In the genomic region with DNA sequence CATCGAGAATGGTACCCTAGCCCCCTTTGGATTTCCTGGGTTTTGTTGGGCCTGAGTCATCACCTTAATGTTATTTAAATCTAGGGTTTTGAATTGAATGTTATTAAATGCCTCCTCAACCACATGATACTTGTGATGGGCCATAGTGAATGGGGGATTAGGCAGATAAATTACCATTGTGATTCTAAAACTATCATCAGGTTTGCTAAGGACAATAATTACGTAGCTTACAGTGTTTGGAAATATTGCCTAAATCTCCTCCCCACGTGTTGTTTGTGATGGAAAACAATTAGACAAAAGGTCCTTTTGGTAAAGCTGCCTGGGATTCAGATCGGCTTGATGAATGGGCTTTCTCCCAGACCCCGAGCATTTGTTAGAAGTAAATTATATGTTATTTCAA, we compare ENCODE assay signal across 18 cellular contexts.
DNase-seq lines count a peak whose midpoint lies in the region; ATAC-seq, FAIRE-seq and TF ChIP-seq lines count a peak whose summit lies in the region.
"Had no signal": no experiment of that assay in that cellular context is flagged by ENCODE, and none has a peak within 500 bp of the region (broad histone marks: within the 10 kb centered on the region; RNA-seq: fewer than 3 reads in every experiment).

No MANE protein-coding gene starts in this region.

- H2BK120ac ChIP-seq in H1 (replicated peaks; ENCODE audit: low read depth, low read length), result no peak overlapping the region

- no peak overlapping the region for H2BK15ac ChIP-seq in H1 (ENCODE audit: low read length)

- H3K56ac ChIP-seq in H1 (replicated peaks; ENCODE audit: insufficient read length, low read depth, low read length), result no peak overlapping the region

- no peak for TF ChIP-seq CTCF in H1 (IDR thresholded peaks at IDR 0.05; ENCODE audit: control extremely low read depth in 1 of 3, insufficient read depth in 1 of 3, low read depth in 1 of 3, low read length in 3 of 3)
- TF ChIP-seq CTCF in PC-9 (conservative IDR thresholded peaks at IDR 0.05), result no peak

- H3K23ac ChIP-seq in H1 (ENCODE audit: insufficient read length), result no peak overlapping the region

- DNase-seq in H7, result peak; percentile 64
- peak; percentile 37 for DNase-seq in NCI-H1105 (lab: John Stamatoyannopoulos, UW)
- DNase-seq in NCI-H1930 (lab: John Stamatoyannopoulos, UW), result peak; percentile 69 to 72
- DNase-seq in H1 (ENCODE audit: low read depth in 1 of 2, low spot score in 2 of 2), result no peak
- no peak for DNase-seq in retina
- no peak for DNase-seq in PC-9
- DNase-seq: CD8-positive, alpha-beta T cell; DMS79; H9; NCI-H187; NCI-H524; T-helper 2 cell had no signal

- H3K4me1 ChIP-seq in H1 (replicated peaks in 1 of 4; ENCODE audit: control insufficient read depth in 3 of 4, insufficient read depth in 4 of 4, low read length in 3 of 4) (peaks cover 0 to 14% (median 5%) of the 10 kb centered on the region in 4 experiments; a peak in 5 of 7 replicates), PC-9 (replicated peaks; ENCODE audit: insufficient read depth) (no peaks in the 10 kb centered on the region)

- peaks cover 3% of the 10 kb centered on the region; the same call in 1 of the 2 replicates for H3K23me2 ChIP-seq in H1 (ENCODE audit: low read depth, low read length)

- no peak overlapping the region; the same call in 1 of the 2 replicates for H4K8ac ChIP-seq in H1 (ENCODE audit: extremely low read depth, insufficient read depth, low read length)

- no peak overlapping the region for H2AK5ac ChIP-seq in H1 (ENCODE audit: low read depth, low read length)

- FAIRE-seq in H1 (lab: Jason Lieb, UNC), result no peak
- FAIRE-seq: GM12892, RCC 7860 had no signal

- intact Hi-C loops in PC-9 (cut with micrococcal nuclease; ENCODE audit: unreplicated experiment), result no loop called here

- no peak overlapping the region for H4K91ac ChIP-seq in H1 (replicated peaks; ENCODE audit: insufficient read length, low read length)

- CTCF ChIA-PET in H1 (lab: Charles Lee; ENCODE audit: partially characterized antibody) (interaction anchor here (1.4 kb wide), 1 partner anchor 16 kb away, joined by 3 read pairs; no protein-coding TSS in a partner anchor), PC-9 (lab: Charles Lee) (no interaction called here)

- H3K9me3 ChIP-seq in H1 (ENCODE audit: insufficient read depth in 2 of 2, low read depth in 1 of 2, low read length in 1 of 2) (no peaks in the 10 kb centered on the region), PC-9 (ENCODE audit: insufficient read depth, low read depth) (no peaks in the 10 kb centered on the region)

- no peaks in the 10 kb centered on the region for H3K9me2 ChIP-seq in PC-9 (ENCODE audit: insufficient read depth)

- ATAC-seq in GM21390 (IDR thresholded peaks at IDR 0.05; ENCODE audit: unreplicated experiment), result no peak
- ATAC-seq: CD8-positive, alpha-beta T cell; Right ventricle myocardium inferior had no signal

- H4K20me1 ChIP-seq in H1 (replicated peaks in 1 of 2; ENCODE audit: control insufficient read depth in 1 of 2, insufficient read depth in 2 of 2, low read length in 2 of 2) (no peaks in the 10 kb centered on the region), PC-9 (ENCODE audit: insufficient read depth) (no peaks in the 10 kb centered on the region)
- H4K20me1 ChIP-seq: BLaER1 treated with 17β-estradiol and CSF1 and Interleukin-3, amounts not matched to agents 10 nM and 100 nM had no signal

- H2BK12ac ChIP-seq in H1 (ENCODE audit: low read depth, low read length), result peak overlapping the region; percentile 41

- H2BK20ac ChIP-seq in H1 (ENCODE audit: low read length), result no peak overlapping the region

- no peak overlapping the region for H3K9ac ChIP-seq in H1 (replicated peaks in 1 of 4; ENCODE audit: extremely low read depth in 1 of 4, low read depth in 3 of 4, low read length in 3 of 4)
- H3K9ac ChIP-seq: BLaER1 treated with 17β-estradiol and CSF1 and Interleukin-3, amounts not matched to agents 10 nM and 100 nM; KMS-11 had no signal

- no peak overlapping the region for H2BK5ac ChIP-seq in H1 (ENCODE audit: low read depth, low read length)

- POLR2A ChIA-PET in H1 (lab: Charles Lee; ENCODE audit: partially characterized antibody) (no interaction called here), PC-9 (lab: Charles Lee; ENCODE audit: unreplicated experiment) (no interaction called here)

- no TSS peak for BruUV-seq in PC-9 (replicated peaks; lab: Mats Ljungman, UMichigan)

- TF ChIP-seq RAD21 in H1 (IDR thresholded peaks at IDR 0.05 in 1 of 2, conservative IDR thresholded peaks at IDR 0.05 in 1 of 2; ENCODE audit: low read depth in 2 of 2, low read length in 2 of 2), result no peak

- H3K4me3 ChIP-seq in H7 (ENCODE audit: insufficient read depth, low read depth, low read length) (no peak overlapping the region), H1 (ENCODE audit: extremely low read depth in 1 of 4, insufficient read depth in 2 of 4, low read depth in 3 of 4, low read length in 4 of 4) (no peak overlapping the region), PC-9 (no peak overlapping the region)
- H3K4me3 ChIP-seq: BLaER1 treated with 17β-estradiol and CSF1 and Interleukin-3, amounts not matched to agents 10 nM and 100 nM had no signal

- peaks cover 2% of the 10 kb centered on the region; the same call in 1 of the 2 replicates for H3K27me3 ChIP-seq in H7 (ENCODE audit: control insufficient read depth, insufficient read depth, low read length)
- no peaks in the 10 kb centered on the region; a peak in 2 of 7 replicates for H3K27me3 ChIP-seq in H1 (replicated peaks in 1 of 4; ENCODE audit: control insufficient read depth in 3 of 4, extremely low read depth in 1 of 4, insufficient read depth in 3 of 4, low read length in 3 of 4)
- peaks cover 49% of the 10 kb centered on the region for H3K27me3 ChIP-seq in PC-9 (ENCODE audit: insufficient read depth, low read depth)
- H3K27me3 ChIP-seq: BLaER1 treated with 17β-estradiol and CSF1 and Interleukin-3, amounts not matched to agents 10 nM and 100 nM had no signal

- H3K79me1 ChIP-seq in H1 (ENCODE audit: low read depth, low read length), result no peaks in the 10 kb centered on the region

- no peak overlapping the region for H3K14ac ChIP-seq in H1 (ENCODE audit: insufficient read length)

- no peak overlapping the region for H3K18ac ChIP-seq in H1 (ENCODE audit: extremely low read depth, low read length)

- no peak for TF ChIP-seq EP300 in H1 (IDR thresholded peaks at IDR 0.05; ENCODE audit: borderline replicate concordance in 1 of 2, low read depth in 2 of 2, low read length in 2 of 2)

- H3K4ac ChIP-seq in H1 (replicated peaks; ENCODE audit: insufficient read length, low read depth, low read length), result no peak overlapping the region

- H2AFZ ChIP-seq in H1 (ENCODE audit: low read length), result no peak overlapping the region
- no peak overlapping the region for H2AFZ ChIP-seq in PC-9

- 38% methylated on average over 5 of the region's 5 CpGs; no CpG with 5 or more reads in 1 of the 2 experiments for WGBS in H1 (ENCODE audit: extremely low coverage in 1 of 2, insufficient coverage in 1 of 2, insufficient read length in 1 of 2, insufficient replicate concordance in 2 of 2, low coverage in 1 of 2, low lambda C conversion rate in 2 of 2, missing lambda C conversion rate in 1 of 2), 2 experiments

- H4K5ac ChIP-seq in H1 (ENCODE audit: insufficient read length, low read depth, low read length), result no peak overlapping the region

- H3K36me3 ChIP-seq in H7 (replicated peaks; ENCODE audit: control insufficient read depth, insufficient read depth, low read length) (no peaks in the 10 kb centered on the region), H1 (ENCODE audit: control insufficient read depth in 2 of 4, insufficient read depth in 4 of 4, low read length in 3 of 4) (no peaks in the 10 kb centered on the region), PC-9 (ENCODE audit: low read depth) (no peaks in the 10 kb centered on the region)
- H3K36me3 ChIP-seq: BLaER1 treated with 17β-estradiol and CSF1 and Interleukin-3, amounts not matched to agents 10 nM and 100 nM had no signal

- H3K27ac ChIP-seq in H1 (ENCODE audit: low read depth, low read length) (no peak overlapping the region), PC-9 (no peak overlapping the region)
- H3K27ac ChIP-seq: BLaER1 treated with 17β-estradiol and CSF1 and Interleukin-3, amounts not matched to agents 10 nM and 100 nM; KMS-11 had no signal

- no peak overlapping the region; a peak in 1 of 4 replicates for H3K4me2 ChIP-seq in H1 (ENCODE audit: insufficient read depth in 1 of 2, low read depth in 2 of 2, low read length in 2 of 2)
- no peak overlapping the region for H3K4me2 ChIP-seq in PC-9
- H3K4me2 ChIP-seq: BLaER1 treated with 17β-estradiol and CSF1 and Interleukin-3, amounts not matched to agents 10 nM and 100 nM; KMS-11 had no signal

- no peaks in the 10 kb centered on the region for H3K79me2 ChIP-seq in H1 (ENCODE audit: control insufficient read depth in 1 of 2, insufficient read depth in 2 of 2, low read length in 2 of 2)
- H3K79me2 ChIP-seq in PC-9 (ENCODE audit: low read depth), result no peaks in the 10 kb centered on the region

- no peaks in the 10 kb centered on the region for H3F3A ChIP-seq in PC-9 (ENCODE audit: insufficient read depth, low read depth)

- TF ChIP-seq POLR2A in H1 (IDR thresholded peaks at IDR 0.05; ENCODE audit: control extremely low read depth in 1 of 2, low read depth in 2 of 2, low read length in 2 of 2), result no peak

TF ChIP-seq in H1, 55 proteins besides CTCF, POLR2A, EP300 and RAD21:
- TF ChIP-seq CHD1 (IDR thresholded peaks at IDR 0.05; ENCODE audit: low read depth, low read length), result no peak
- no peak for TF ChIP-seq EGR1 (IDR thresholded peaks at IDR 0.05; ENCODE audit: borderline replicate concordance, low read depth, low read length)
- TF ChIP-seq, protein P1, sequence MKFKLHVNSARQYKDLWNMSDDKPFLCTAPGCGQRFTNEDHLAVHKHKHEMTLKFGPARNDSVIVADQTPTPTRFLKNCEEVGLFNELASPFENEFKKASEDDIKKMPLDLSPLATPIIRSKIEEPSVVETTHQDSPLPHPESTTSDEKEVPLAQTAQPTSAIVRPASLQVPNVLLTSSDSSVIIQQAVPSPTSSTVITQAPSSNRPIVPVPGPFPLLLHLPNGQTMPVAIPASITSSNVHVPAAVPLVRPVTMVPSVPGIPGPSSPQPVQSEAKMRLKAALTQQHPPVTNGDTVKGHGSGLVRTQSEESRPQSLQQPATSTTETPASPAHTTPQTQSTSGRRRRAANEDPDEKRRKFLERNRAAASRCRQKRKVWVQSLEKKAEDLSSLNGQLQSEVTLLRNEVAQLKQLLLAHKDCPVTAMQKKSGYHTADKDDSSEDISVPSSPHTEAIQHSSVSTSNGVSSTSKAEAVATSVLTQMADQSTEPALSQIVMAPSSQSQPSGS (IDR thresholded peaks at IDR 0.05; ENCODE audit: low read length), result no peak
- TF ChIP-seq NANOG (IDR thresholded peaks at IDR 0.05; ENCODE audit: insufficient read depth, low read depth, low read length, poor library complexity, severe bottlenecking), result peak; percentile 6
- no peak for TF ChIP-seq KDM4A (IDR thresholded peaks at IDR 0.05; ENCODE audit: low read depth, low read length, severe bottlenecking)

Comparison
In these comparisons a context has a peak if more than half of its experiments do, and no peak if none do; other contexts are left out.
1. DNase-seq: peak in H7 (single experiment), NCI-H1105 (single experiment) and NCI-H1930 (2 of 2); none in H1 (0 of 2), retina (single experiment) and PC-9 (0 of 2).